ENCODE assay signal across 8 cellular contexts in genomic region chr4:141133146-141134006, GRCh38. TPM values are rescaled to one million over a fixed set of nuclear protein-coding genes. Genes with fewer than 3 reads are reported as not detected.
DNase-seq lines count a peak whose midpoint lies in the region; ATAC-seq, FAIRE-seq and TF ChIP-seq lines count a peak whose summit lies in the region.

Gene RNF150 (minus strand): TSS chr4:141133469.

- DNase-seq in Daoy (ENCODE audit: low read depth) (peak; percentile 77), Karpas-422 (peak; percentile 71), RPMI7951 (ENCODE audit: low read depth) (peak; percentile 53), K562 (ENCODE audit: extremely low read depth in 1 of 4, low spot score in 3 of 4) (peak; percentile 27 to 51 (median 36)), hippocampal formation (lab: John Stamatoyannopoulos, UW) (peak; percentile 64 to 88), progenitor cell of endocrine pancreas (ENCODE audit: low spot score, unreplicated experiment) (peak; percentile 81), SKM-1 treated with dmso at 0.1 percent for 144 hours (lab: John Stamatoyannopoulos, UW; ENCODE audit: unreplicated experiment) (no peak)

- FAIRE-seq in K562 (lab: Jason Lieb, UNC): no peak

- H3K9me3 ChIP-seq in Karpas-422 (ENCODE audit: low read length) (no peaks in the 10 kb centered on the region), K562 (replicated peaks; ENCODE audit: control insufficient read depth, insufficient read depth, low read depth, low read length) (no peaks in the 10 kb centered on the region)

- H3K9ac ChIP-seq in Karpas-422 (ENCODE audit: low read length) (no peak within 1 kb of the TSS), K562 (ENCODE audit: insufficient read depth in 1 of 2, low read depth in 2 of 2, low read length in 2 of 2) (no peak within 1 kb of the TSS)

- no peaks in the 10 kb centered on the region for H3K9me1 ChIP-seq in K562 (ENCODE audit: control insufficient read depth, insufficient read depth, low read length)

- TF ChIP-seq RAD21 in K562 (CRISPR knock-in tag; conservative IDR thresholded peaks at IDR 0.05 in 1 of 2, IDR thresholded peaks at IDR 0.05 in 1 of 2): peak in 1 of 2 experiments; percentile 35; a peak in 2 of 4 replicates

- H3K36me3 ChIP-seq in Karpas-422 (ENCODE audit: insufficient read depth, low read length) (no peaks in the 10 kb centered on the region), K562 (ENCODE audit: control insufficient read depth, insufficient read depth, low read length) (no peaks in the 10 kb centered on the region)

- H3K79me2 ChIP-seq in Karpas-422 (ENCODE audit: low read length) (no peaks in the 10 kb centered on the region), K562 (ENCODE audit: control insufficient read depth, insufficient read depth, low read length) (no peaks in the 10 kb centered on the region)

- TF ChIP-seq CTCF in K562 (IDR thresholded peaks at IDR 0.05 in 2 of 3, conservative IDR thresholded peaks at IDR 0.05 in 1 of 3; ENCODE audit: insufficient read depth in 2 of 3, low read depth in 1 of 3, low read length in 3 of 3) (peak; percentile 48 to 59 (median 51); a peak in 5 of 6 replicates), progenitor cell of endocrine pancreas (IDR thresholded peaks at IDR 0.05; ENCODE audit: unreplicated experiment) (peak; percentile 77)

- POLR2A ChIA-PET in K562 (lab: Yijun Ruan, JAX): interaction anchor here (0.7 kb wide), 1 partner anchor 1062 kb away, joined by 3 read pairs; no protein-coding TSS in a partner anchor

- intact Hi-C loops in K562 (cut with micrococcal nuclease): loop anchor here (1.0 to 10.0 kb wide), 2 partner anchors 139 to 272 kb away; no protein-coding TSS in a partner anchor

- H3K9me3 Mint-ChIP-seq in progenitor cell of endocrine pancreas (ENCODE audit: low read depth): no peaks in the 10 kb centered on the region

- H3K36me3 Mint-ChIP-seq in progenitor cell of endocrine pancreas (ENCODE audit: insufficient read depth): no peaks in the 10 kb centered on the region

- TF ChIP-seq POLR2A in K562 (conservative IDR thresholded peaks at IDR 0.05): no peak

- peak within 1 kb of the TSS; percentile 95 for H3K27ac Mint-ChIP-seq in progenitor cell of endocrine pancreas

- peak within 1 kb of the TSS; percentile 96 for H3K4me3 Mint-ChIP-seq in progenitor cell of endocrine pancreas (ENCODE audit: low read depth)

- H3K4me3 ChIP-seq in Karpas-422 (ENCODE audit: low read length) (no peak within 1 kb of the TSS), K562 (no peak within 1 kb of the TSS)

- no TSS peak for BruUV-seq in K562 (replicated peaks; lab: Mats Ljungman, UMichigan)

- CTCF ChIA-PET in K562 (lab: Yijun Ruan, JAX; ENCODE audit: low intra/inter-chr PET ratio): interaction anchor here (1.5 kb wide), 1 partner anchor 272 kb away, joined by 5 read pairs; no protein-coding TSS in a partner anchor

- H3K4me1 ChIP-seq in Karpas-422 (ENCODE audit: low read length) (no peaks in the 10 kb centered on the region), K562 (replicated peaks in 1 of 2; ENCODE audit: control insufficient read depth in 2 of 2, insufficient read depth in 2 of 2, low read length in 2 of 2) (peaks cover 0 to 7% of the 10 kb centered on the region in 2 experiments; a peak in 1 of 5 replicates)

- in situ Hi-C loops in K562 (cut with MboI): loop anchor here (10.0 kb wide), 1 partner anchor 269 kb away; no protein-coding TSS in a partner anchor

- peaks cover 22% of the 10 kb centered on the region for H3K4me1 Mint-ChIP-seq in progenitor cell of endocrine pancreas (ENCODE audit: low read depth)

- no peak within 1 kb of the TSS for H3K4me2 ChIP-seq in Karpas-422 (ENCODE audit: low read depth, low read length, poor library complexity, severe bottlenecking)
- no peak within 1 kb of the TSS for H3K4me2 ChIP-seq in K562 (ENCODE audit: insufficient read depth, low read length)

- peaks cover 8% of the 10 kb centered on the region for H3K27me3 Mint-ChIP-seq in progenitor cell of endocrine pancreas

- TF ChIP-seq EP300 in K562 (IDR thresholded peaks at IDR 0.05; ENCODE audit: low read length): no peak

- no peaks in the 10 kb centered on the region for H3K27me3 ChIP-seq in Karpas-422 (ENCODE audit: low read length)
- H3K27me3 ChIP-seq in K562 (ENCODE audit: control insufficient read depth in 2 of 2, insufficient read depth in 2 of 2, low read length in 2 of 2): peaks cover 6 to 16% of the 10 kb centered on the region in 2 experiments; a peak in 3 of 5 replicates

- ATAC-seq in GM21737 (IDR thresholded peaks at IDR 0.05; ENCODE audit: unreplicated experiment): peak; percentile 61
- peak; percentile 83 for ATAC-seq in K562

- no peaks in the 10 kb centered on the region for H3K9me2 ChIP-seq in Karpas-422 (replicated peaks; ENCODE audit: insufficient read depth, low read length)

- H3K27ac ChIP-seq in Karpas-422 (ENCODE audit: low read length): no peak within 1 kb of the TSS
- no peak within 1 kb of the TSS for H3K27ac ChIP-seq in K562 (ENCODE audit: extremely low read depth, low read depth, low read length)

- H4K20me1 ChIP-seq in Karpas-422 (ENCODE audit: insufficient read depth, low read depth, low read length) (no peaks in the 10 kb centered on the region), K562 (replicated peaks; ENCODE audit: control insufficient read depth, insufficient read depth, low read length) (no peaks in the 10 kb centered on the region)

- WGBS in K562 (ENCODE audit: insufficient coverage, low coverage, missing lambda C conversion rate): 6% methylated on average over 28 of the region's 50 CpGs

- H2AFZ ChIP-seq in Karpas-422 (ENCODE audit: low read length) (no peak within 1 kb of the TSS), K562 (ENCODE audit: low read depth, low read length) (no peak within 1 kb of the TSS)

TF ChIP-seq in K562, 482 proteins besides CTCF, POLR2A, EP300 and RAD21:
- TF ChIP-seq SAFB (IDR thresholded peaks at IDR 0.05; ENCODE audit: borderline replicate concordance, low read depth, low read length): no peak
- TF ChIP-seq SPI1 (IDR thresholded peaks at IDR 0.05; ENCODE audit: borderline replicate concordance, low read depth, low read length): peak; percentile 7; the same call in 1 of the 2 replicates

RNA-seq across cellular contexts. Expression of gene RNF150, which starts in this region (rescaled TPM):
- total RNA-seq in Daoy (2014; rRNA removed; shearing (Covaris generic)): 1.9 and 2.4 TPM in 2 replicates
- total RNA-seq in Karpas-422 (2014; rRNA removed; shearing (Covaris generic); ENCODE audit: low replicate concordance): not detected in 2 replicates
- total RNA-seq in RPMI7951 (2014; rRNA removed; shearing (Covaris generic)): 0.68 and 0.96 TPM in 2 replicates
- not detected in 2 replicates for total RNA-seq in K562 (2011; cell fraction: chromatin; rRNA removed; ENCODE audit: low replicate concordance)
- total RNA-seq in K562 (2011; cell fraction: nucleolus; rRNA removed): not detected in 2 replicates
- total RNA-seq in K562 (2011; cell fraction: nucleoplasm; rRNA removed): not detected in 2 replicates
- not detected in 2 replicates for total RNA-seq in K562 (2014; rRNA removed)
- total RNA-seq in K562 (2014; rRNA removed; fragmentation: Illumina TruSeq; extraction: Trizol): not detected in 2 replicates
- not detected in 2 replicates for total RNA-seq in K562 (2015; rRNA removed; fragmentation: Illumina TruSeq; extraction: Trizol)
- 0.04 and 0.09 TPM in 2 replicates for total RNA-seq in K562 (2021)
- polyA plus RNA-seq in K562 (2011; rRNA removed): not detected in 2 replicates
- polyA plus RNA-seq in K562 (2011; cell fraction: cytosol; rRNA removed): not detected in 2 replicates
- polyA plus RNA-seq in K562 (2011; cell fraction: nucleus; rRNA removed): not detected in 2 replicates
- not detected in 2 replicates for polyA plus RNA-seq in K562 (2012)
- polyA plus RNA-seq in K562 (2014; fragmentation: Illumina TruSeq; extraction: Trizol): not detected in 2 replicates
- polyA plus RNA-seq in K562 (2014; fragmentation: Nextera tagmentation; extraction: Ambion mirVana): not detected
- polyA plus RNA-seq in K562 (2014; rRNA removed): not detected in 2 replicates
- polyA minus RNA-seq in K562 (2011; rRNA and poly(A)+ RNA removed): not detected in 2 replicates
- polyA minus RNA-seq in K562 (2011; cell fraction: cytosol; rRNA and poly(A)+ RNA removed): not detected in 2 replicates
- not detected in 2 replicates for polyA minus RNA-seq in K562 (2011; cell fraction: nucleus; rRNA and poly(A)+ RNA removed)
- 20.0 and 23.1 TPM in 2 replicates for total RNA-seq in progenitor cell of endocrine pancreas

Comparison
In these comparisons a context has a peak if more than half of its experiments do, and no peak if none do; other contexts are left out.
1. Peak in DNase-seq in Karpas-422; RNA of the gene not detected or under 1 TPM.
2. Peak in DNase-seq in RPMI7951; RNA of the gene not detected or under 1 TPM.
3. Peak in DNase-seq and ATAC-seq in K562; RNA of the gene not detected or under 1 TPM.